1 cellular context compared by ENCODE assay signal in the genomic region with DNA sequence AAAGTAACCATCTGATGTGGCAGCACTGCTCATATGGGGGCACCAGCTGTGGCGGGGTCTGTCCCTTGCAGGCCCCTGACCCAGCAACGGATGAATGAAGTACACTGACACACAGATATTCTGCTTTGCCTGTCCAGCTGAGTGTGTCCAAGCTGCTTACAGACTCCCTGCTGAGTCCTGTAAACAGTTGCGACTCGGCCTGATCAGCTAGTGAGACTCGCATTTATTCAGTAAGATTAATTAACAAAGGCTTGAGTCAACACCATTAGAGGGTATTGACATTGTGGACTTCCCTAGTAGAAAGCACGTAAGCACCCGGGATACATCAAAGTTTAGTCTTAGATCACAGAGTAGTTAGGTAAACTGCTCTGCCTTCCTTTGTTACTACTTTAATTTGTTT.
TF ChIP-seq lines count a peak whose summit lies in the region.

No MANE protein-coding gene starts in this region.

TF ChIP-seq in GM23338, 12 proteins besides CTCF, POLR2A, EP300 and RAD21:
- TF ChIP-seq REST (IDR thresholded peaks at IDR 0.05; ENCODE audit: unreplicated experiment) (no peak), NANOG (IDR thresholded peaks at IDR 0.05; ENCODE audit: borderline replicate concordance) (peak; percentile 84; the same call in 1 of the 2 replicates)
